In genomic region chr16:87048038-87048743, GRCh38 we compare ENCODE assay signal across 22 cellular contexts.
DNase-seq lines count a peak whose midpoint lies in the region; ATAC-seq, FAIRE-seq and TF ChIP-seq lines count a peak whose summit lies in the region.
"Had no signal": no experiment of that assay in that cellular context is flagged by ENCODE, and none has a peak within 500 bp of the region (broad histone marks: within the 10 kb centered on the region; RNA-seq: fewer than 3 reads in every experiment).

No MANE protein-coding gene starts in this region.

- intact Hi-C loops in K562 (cut with micrococcal nuclease) (no loop called here), posterior vena cava (cut with DNase I) (no loop called here), spleen (cut with DNase I; ENCODE audit: low total_unique reads) (no loop called here)

- peaks cover 9 to 22% of the 10 kb centered on the region in 2 experiments for H3K27me3 ChIP-seq in K562 (ENCODE audit: control insufficient read depth in 2 of 2, insufficient read depth in 2 of 2, low read length in 2 of 2)
- peaks cover 0 to 27% (median 5%) of the 10 kb centered on the region in 7 donors for H3K27me3 ChIP-seq in spleen (replicated peaks in 1 of 7)
- H3K27me3 ChIP-seq: BE2C had no signal

- no peaks in the 10 kb centered on the region for H4K20me1 ChIP-seq in K562 (replicated peaks; ENCODE audit: control insufficient read depth, insufficient read depth, low read length)

- peaks cover 4% of the 10 kb centered on the region for H3K9me3 Mint-ChIP-seq in nephron
- H3K9me3 Mint-ChIP-seq: CD14-positive monocyte; CD8-positive, alpha-beta T cell; HFFc6 had no signal

- H3K4me3 ChIP-seq in A549 (no peak overlapping the region), K562 (no peak overlapping the region), spleen (no peak overlapping the region)
- H3K4me3 ChIP-seq: HAP-1 had no signal

- no peaks in the 10 kb centered on the region for H3K9me1 ChIP-seq in K562 (ENCODE audit: control insufficient read depth, insufficient read depth, low read length)

- H3K27ac ChIP-seq in A549 (no peak overlapping the region), K562 (ENCODE audit: extremely low read depth, low read depth, low read length) (no peak overlapping the region), spleen (no peak overlapping the region)

- TF ChIP-seq POLR2A in A549 (IDR thresholded peaks at IDR 0.05; ENCODE audit: low read length) (no peak), K562 (conservative IDR thresholded peaks at IDR 0.05) (no peak), spleen (IDR thresholded peaks at IDR 0.05) (no peak)

- no peaks in the 10 kb centered on the region for H3K79me2 ChIP-seq in K562 (ENCODE audit: control insufficient read depth, insufficient read depth, low read length)

- ATAC-seq in A549, result no peak
- no peak for ATAC-seq in K562
- ATAC-seq: CD8-positive, alpha-beta T cell; HepG2 had no signal

- no peak overlapping the region for H3K9ac ChIP-seq in K562 (ENCODE audit: insufficient read depth in 1 of 2, low read depth in 2 of 2, low read length in 2 of 2)

- peaks cover 60% of the 10 kb centered on the region for H3K27me3 Mint-ChIP-seq in nephron (ENCODE audit: low read depth)

- 87% methylated on average over 9 of the region's 9 CpGs for WGBS in A549 (ENCODE audit: missing lambda C conversion rate)
- 71% methylated on average over 9 of the region's 9 CpGs for WGBS in K562 (ENCODE audit: insufficient coverage, low coverage, missing lambda C conversion rate)
- 86 to 91% (median 89%) methylated on average over 9 of the region's 9 CpGs for WGBS in spleen, 5 donors

- peaks cover 4% of the 10 kb centered on the region for H3K36me3 Mint-ChIP-seq in nephron (ENCODE audit: low read depth)
- H3K36me3 Mint-ChIP-seq: CD14-positive monocyte; CD8-positive, alpha-beta T cell had no signal

- TF ChIP-seq EP300 in A549 (IDR thresholded peaks at IDR 0.05) (no peak), K562 (IDR thresholded peaks at IDR 0.05; ENCODE audit: low read length) (no peak)

- FAIRE-seq in A549 (lab: Jason Lieb, UNC), result no peak
- no peak for FAIRE-seq in K562 (lab: Jason Lieb, UNC)
- FAIRE-seq: A204.1, D721Med, G401.6, GM12891, HepG2, HTR-8/SVneo had no signal

- no peak for DNase-seq in A549 (ENCODE audit: low read depth in 1 of 2, low spot score in 1 of 2)
- no peak for DNase-seq in K562 (ENCODE audit: extremely low read depth in 1 of 4, low spot score in 3 of 4)
- DNase-seq in posterior vena cava (ENCODE audit: low spot score), result peak; percentile 52
- DNase-seq in spleen, result no peak
- DNase-seq in C1 segment of cervical spinal cord (lab: John Stamatoyannopoulos, UW), result no peak
- DNase-seq in NCI-H187 treated with DMSO at 0.1 percent for 48 hours (lab: John Stamatoyannopoulos, UW), result no peak
- DNase-seq: BE2C; CD8-positive, alpha-beta T cell; COR-L47; DMS79 treated with DMSO at 0.1 percent for 48 hours; EL; GOT3; HFFc6 had no signal

- no peaks in the 10 kb centered on the region for H3K36me3 ChIP-seq in K562 (ENCODE audit: control insufficient read depth, insufficient read depth, low read length)
- no peaks in the 10 kb centered on the region for H3K36me3 ChIP-seq in spleen
- H3K36me3 ChIP-seq: BE2C, HAP-1 had no signal

- no peaks in the 10 kb centered on the region for H3K9me3 ChIP-seq in A549
- no peaks in the 10 kb centered on the region for H3K9me3 ChIP-seq in K562 (replicated peaks; ENCODE audit: control insufficient read depth, insufficient read depth, low read depth, low read length)
- H3K9me3 ChIP-seq in spleen, result peaks cover 0 to under 1% (median 0%) of the 10 kb centered on the region in 8 donors
- H3K9me3 ChIP-seq: BE2C, HAP-1 had no signal

- in situ Hi-C loops in K562 (cut with MboI), result no loop called here

- CTCF ChIA-PET in A549 (lab: Yijun Ruan, JAX) (interaction anchor here (0.9 to 10.3 kb wide), 7 partner anchors 9 to 490 kb away, joined by 3 to 82 read pairs (median 4); no protein-coding TSS in a partner anchor), K562 (lab: Yijun Ruan, JAX; ENCODE audit: low intra/inter-chr PET ratio) (no interaction called here)

- H3K4me1 ChIP-seq in A549 (no peaks in the 10 kb centered on the region), K562 (replicated peaks in 1 of 2; ENCODE audit: control insufficient read depth in 2 of 2, insufficient read depth in 2 of 2, low read length in 2 of 2) (peaks cover 10 to 12% of the 10 kb centered on the region in 2 experiments), spleen (peaks cover 0 to 13% (median 3%) of the 10 kb centered on the region in 6 donors)
- H3K4me1 ChIP-seq: BE2C, HAP-1 had no signal

- H3K4me2 ChIP-seq in A549 (no peak overlapping the region), K562 (ENCODE audit: insufficient read depth, low read length) (no peak overlapping the region)

- no peak for TF ChIP-seq RAD21 in A549 (conservative IDR thresholded peaks at IDR 0.05 in 1 of 2, IDR thresholded peaks at IDR 0.05 in 1 of 2)
- TF ChIP-seq RAD21 in K562 (CRISPR knock-in tag; conservative IDR thresholded peaks at IDR 0.05 in 1 of 2, IDR thresholded peaks at IDR 0.05 in 1 of 2), result no peak

- H3K4me1 Mint-ChIP-seq in nephron, result peaks cover 18% of the 10 kb centered on the region

- TF ChIP-seq CTCF in A549 (IDR thresholded peaks at IDR 0.05) (no peak), K562 (IDR thresholded peaks at IDR 0.05 in 2 of 3, conservative IDR thresholded peaks at IDR 0.05 in 1 of 3; ENCODE audit: insufficient read depth in 2 of 3, low read depth in 1 of 3, low read length in 3 of 3) (no peak), nephron (IDR thresholded peaks at IDR 0.05; ENCODE audit: unreplicated experiment in 3 of 3) (no peak), spleen (IDR thresholded peaks at IDR 0.05 in 8 of 11, conservative IDR thresholded peaks at IDR 0.05 in 3 of 11) (no peak)

- BruUV-seq in K562 (replicated peaks; lab: Mats Ljungman, UMichigan), result no TSS peak

- H3K27ac Mint-ChIP-seq in nephron, result peak overlapping the region in 2 of 3 experiments; percentile 22 to 93
- H3K27ac Mint-ChIP-seq: CD14-positive monocyte; CD8-positive, alpha-beta T cell; HFFc6 had no signal

- POLR2A ChIA-PET in A549 (lab: Yijun Ruan, JAX) (no interaction called here), K562 (lab: Yijun Ruan, JAX) (interaction anchor here (1.0 kb wide), 1 partner anchor 17 kb away, joined by 4 read pairs; no protein-coding TSS in a partner anchor)

- no peak overlapping the region for H2AFZ ChIP-seq in K562 (ENCODE audit: low read depth, low read length)

- H3K4me3 Mint-ChIP-seq in nephron, result no peak overlapping the region
- H3K4me3 Mint-ChIP-seq: CD14-positive monocyte; CD8-positive, alpha-beta T cell; HFFc6 had no signal

TF ChIP-seq in A549, 52 proteins besides CTCF, POLR2A, EP300 and RAD21:
- TF ChIP-seq ATOH8 (CRISPR knock-in tag; IDR thresholded peaks at IDR 0.05; ENCODE audit: low read depth), result no peak
- no peak for TF ChIP-seq PHF8 (IDR thresholded peaks at IDR 0.05; ENCODE audit: borderline replicate concordance, low read depth)
- TF ChIP-seq ZFP36 (IDR thresholded peaks at IDR 0.05; ENCODE audit: borderline replicate concordance, partially characterized antibody), result peak; percentile 50

TF ChIP-seq in K562, 482 proteins besides CTCF, POLR2A, EP300 and RAD21 (continues in another document):
- no peak for TF ChIP-seq RBM15 (IDR thresholded peaks at IDR 0.05; ENCODE audit: insufficient read depth, low read length)
- no peak for TF ChIP-seq SPI1 (IDR thresholded peaks at IDR 0.05; ENCODE audit: borderline replicate concordance, low read depth, low read length)
- peak; percentile 94 for TF ChIP-seq RBM25 (IDR thresholded peaks at IDR 0.05; ENCODE audit: low read depth, low read length, severe bottlenecking)
- TF ChIP-seq E2F3 (CRISPR knock-in tag; IDR thresholded peaks at IDR 0.05), result no peak
- no peak for TF ChIP-seq TCF3 (CRISPR knock-in tag; IDR thresholded peaks at IDR 0.05)
- peak; percentile 75 for TF ChIP-seq ZFP36 (IDR thresholded peaks at IDR 0.05; ENCODE audit: low read depth, low read length, partially characterized antibody)
- no peak for TF ChIP-seq NFE2 (IDR thresholded peaks at IDR 0.05; ENCODE audit: low read depth)
- no peak for TF ChIP-seq THRA (IDR thresholded peaks at IDR 0.05)

Comparison
In these comparisons a context has a peak if more than half of its experiments do, and no peak if none do; other contexts are left out.
1. Of the 35 proteins assayed by ChIP-seq in both K562 and A549: peak only in K562: none; only in A549: none; in both: ZFP36; in neither: 34.